Comparison of ENCODE assay signal across 1 cellular context in the genomic region with DNA sequence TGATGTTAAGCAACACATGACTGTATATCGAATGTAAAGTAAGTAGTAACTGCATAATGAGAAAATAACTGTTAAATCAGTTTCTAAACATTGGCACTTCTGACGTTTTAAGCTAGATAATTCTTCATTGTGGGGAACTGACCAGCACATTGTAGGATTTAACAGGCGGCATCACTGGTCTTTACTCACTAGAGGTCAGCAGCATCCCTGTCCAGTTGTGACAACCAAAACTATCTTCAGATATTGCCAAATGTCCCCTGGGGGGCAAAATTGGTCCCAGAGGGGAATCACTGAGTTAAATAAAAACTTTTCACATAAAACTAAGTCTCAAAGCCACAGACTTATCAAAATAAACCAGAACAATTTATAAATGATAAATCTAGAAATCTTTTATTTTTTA.
TF ChIP-seq lines count a peak whose summit lies in the region.

No MANE protein-coding gene starts in this region.

TF ChIP-seq in K562, 482 proteins besides CTCF, POLR2A, EP300 and RAD21:
- TF ChIP-seq, protein P1, sequence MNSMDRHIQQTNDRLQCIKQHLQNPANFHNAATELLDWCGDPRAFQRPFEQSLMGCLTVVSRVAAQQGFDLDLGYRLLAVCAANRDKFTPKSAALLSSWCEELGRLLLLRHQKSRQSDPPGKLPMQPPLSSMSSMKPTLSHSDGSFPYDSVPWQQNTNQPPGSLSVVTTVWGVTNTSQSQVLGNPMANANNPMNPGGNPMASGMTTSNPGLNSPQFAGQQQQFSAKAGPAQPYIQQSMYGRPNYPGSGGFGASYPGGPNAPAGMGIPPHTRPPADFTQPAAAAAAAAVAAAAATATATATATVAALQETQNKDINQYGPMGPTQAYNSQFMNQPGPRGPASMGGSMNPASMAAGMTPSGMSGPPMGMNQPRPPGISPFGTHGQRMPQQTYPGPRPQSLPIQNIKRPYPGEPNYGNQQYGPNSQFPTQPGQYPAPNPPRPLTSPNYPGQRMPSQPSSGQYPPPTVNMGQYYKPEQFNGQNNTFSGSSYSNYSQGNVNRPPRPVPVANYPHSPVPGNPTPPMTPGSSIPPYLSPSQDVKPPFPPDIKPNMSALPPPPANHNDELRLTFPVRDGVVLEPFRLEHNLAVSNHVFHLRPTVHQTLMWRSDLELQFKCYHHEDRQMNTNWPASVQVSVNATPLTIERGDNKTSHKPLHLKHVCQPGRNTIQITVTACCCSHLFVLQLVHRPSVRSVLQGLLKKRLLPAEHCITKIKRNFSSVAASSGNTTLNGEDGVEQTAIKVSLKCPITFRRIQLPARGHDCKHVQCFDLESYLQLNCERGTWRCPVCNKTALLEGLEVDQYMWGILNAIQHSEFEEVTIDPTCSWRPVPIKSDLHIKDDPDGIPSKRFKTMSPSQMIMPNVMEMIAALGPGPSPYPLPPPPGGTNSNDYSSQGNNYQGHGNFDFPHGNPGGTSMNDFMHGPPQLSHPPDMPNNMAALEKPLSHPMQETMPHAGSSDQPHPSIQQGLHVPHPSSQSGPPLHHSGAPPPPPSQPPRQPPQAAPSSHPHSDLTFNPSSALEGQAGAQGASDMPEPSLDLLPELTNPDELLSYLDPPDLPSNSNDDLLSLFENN (IDR thresholded peaks at IDR 0.05; ENCODE audit: low read depth in 2 of 2, low read length in 2 of 2), result no peak
- TF ChIP-seq, protein P2, sequence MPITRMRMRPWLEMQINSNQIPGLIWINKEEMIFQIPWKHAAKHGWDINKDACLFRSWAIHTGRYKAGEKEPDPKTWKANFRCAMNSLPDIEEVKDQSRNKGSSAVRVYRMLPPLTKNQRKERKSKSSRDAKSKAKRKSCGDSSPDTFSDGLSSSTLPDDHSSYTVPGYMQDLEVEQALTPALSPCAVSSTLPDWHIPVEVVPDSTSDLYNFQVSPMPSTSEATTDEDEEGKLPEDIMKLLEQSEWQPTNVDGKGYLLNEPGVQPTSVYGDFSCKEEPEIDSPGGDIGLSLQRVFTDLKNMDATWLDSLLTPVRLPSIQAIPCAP (CRISPR knock-in tag; IDR thresholded peaks at IDR 0.05; ENCODE audit: borderline replicate concordance), result no peak
- TF ChIP-seq ATF7 (IDR thresholded peaks at IDR 0.05), result no peak
- no peak for TF ChIP-seq TCF3 (CRISPR knock-in tag; IDR thresholded peaks at IDR 0.05)
- no peak for TF ChIP-seq NR2C1 (IDR thresholded peaks at IDR 0.05)
- no peak for TF ChIP-seq NR2C1 (tag; IDR thresholded peaks at IDR 0.05)
- no peak for TF ChIP-seq SNIP1 (IDR thresholded peaks at IDR 0.05; ENCODE audit: low read depth)
- TF ChIP-seq, protein P3, sequence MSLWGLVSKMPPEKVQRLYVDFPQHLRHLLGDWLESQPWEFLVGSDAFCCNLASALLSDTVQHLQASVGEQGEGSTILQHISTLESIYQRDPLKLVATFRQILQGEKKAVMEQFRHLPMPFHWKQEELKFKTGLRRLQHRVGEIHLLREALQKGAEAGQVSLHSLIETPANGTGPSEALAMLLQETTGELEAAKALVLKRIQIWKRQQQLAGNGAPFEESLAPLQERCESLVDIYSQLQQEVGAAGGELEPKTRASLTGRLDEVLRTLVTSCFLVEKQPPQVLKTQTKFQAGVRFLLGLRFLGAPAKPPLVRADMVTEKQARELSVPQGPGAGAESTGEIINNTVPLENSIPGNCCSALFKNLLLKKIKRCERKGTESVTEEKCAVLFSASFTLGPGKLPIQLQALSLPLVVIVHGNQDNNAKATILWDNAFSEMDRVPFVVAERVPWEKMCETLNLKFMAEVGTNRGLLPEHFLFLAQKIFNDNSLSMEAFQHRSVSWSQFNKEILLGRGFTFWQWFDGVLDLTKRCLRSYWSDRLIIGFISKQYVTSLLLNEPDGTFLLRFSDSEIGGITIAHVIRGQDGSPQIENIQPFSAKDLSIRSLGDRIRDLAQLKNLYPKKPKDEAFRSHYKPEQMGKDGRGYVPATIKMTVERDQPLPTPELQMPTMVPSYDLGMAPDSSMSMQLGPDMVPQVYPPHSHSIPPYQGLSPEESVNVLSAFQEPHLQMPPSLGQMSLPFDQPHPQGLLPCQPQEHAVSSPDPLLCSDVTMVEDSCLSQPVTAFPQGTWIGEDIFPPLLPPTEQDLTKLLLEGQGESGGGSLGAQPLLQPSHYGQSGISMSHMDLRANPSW (CRISPR knock-in tag; IDR thresholded peaks at IDR 0.05), result no peak
- TF ChIP-seq, protein P4, sequence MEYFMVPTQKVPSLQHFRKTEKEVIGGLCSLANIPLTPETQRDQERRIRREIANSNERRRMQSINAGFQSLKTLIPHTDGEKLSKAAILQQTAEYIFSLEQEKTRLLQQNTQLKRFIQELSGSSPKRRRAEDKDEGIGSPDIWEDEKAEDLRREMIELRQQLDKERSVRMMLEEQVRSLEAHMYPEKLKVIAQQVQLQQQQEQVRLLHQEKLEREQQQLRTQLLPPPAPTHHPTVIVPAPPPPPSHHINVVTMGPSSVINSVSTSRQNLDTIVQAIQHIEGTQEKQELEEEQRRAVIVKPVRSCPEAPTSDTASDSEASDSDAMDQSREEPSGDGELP (CRISPR knock-in tag; IDR thresholded peaks at IDR 0.05; ENCODE audit: borderline replicate concordance), result no peak
- TF ChIP-seq, protein P5, sequence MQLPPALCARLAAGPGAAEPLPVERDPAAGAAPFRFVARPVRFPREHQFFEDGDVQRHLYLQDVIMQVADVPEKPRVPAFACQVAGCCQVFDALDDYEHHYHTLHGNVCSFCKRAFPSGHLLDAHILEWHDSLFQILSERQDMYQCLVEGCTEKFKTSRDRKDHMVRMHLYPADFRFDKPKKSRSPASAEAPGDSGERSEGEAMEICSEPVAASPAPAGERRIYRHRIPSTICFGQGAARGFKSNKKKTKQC (CRISPR knock-in tag; IDR thresholded peaks at IDR 0.05), result no peak
- no peak for TF ChIP-seq NEUROD1 (IDR thresholded peaks at IDR 0.05; ENCODE audit: borderline replicate concordance, low read depth, low read length, partially characterized antibody)
- TF ChIP-seq ZNF436 (CRISPR knock-in tag; IDR thresholded peaks at IDR 0.05), result no peak
